ENCODE assay signal across 19 cellular contexts in the genomic region with DNA sequence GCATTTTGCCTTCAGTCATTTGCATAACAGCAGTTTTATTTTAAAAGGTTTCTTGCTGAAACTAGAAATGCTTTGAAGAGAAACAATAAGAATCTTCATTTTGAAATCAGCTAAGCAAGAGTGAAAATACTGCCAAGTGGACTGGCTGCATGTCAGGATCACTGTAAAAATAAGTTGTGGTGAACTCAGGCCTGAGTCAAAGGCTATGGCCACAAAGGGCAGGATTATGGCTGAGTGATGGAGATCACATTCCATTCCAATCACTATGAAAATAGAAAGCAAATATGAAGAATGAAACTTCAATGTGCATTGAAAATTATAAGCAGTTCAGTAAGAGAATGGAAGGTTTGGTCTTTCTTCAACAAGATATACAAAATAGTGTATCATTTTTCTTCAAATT.
A peak's percentile ranks its signal among the peaks of the same experiment; 100 is the strongest.
DNase-seq lines count a peak whose midpoint lies in the region; ATAC-seq and TF ChIP-seq lines count a peak whose summit lies in the region.
"Had no signal": no experiment of that assay in that cellular context is flagged by ENCODE, and none has a peak within 500 bp of the region (broad histone marks: within the 10 kb centered on the region; RNA-seq: fewer than 3 reads in every experiment).

No MANE protein-coding gene starts in this region.

- H3K23ac ChIP-seq in IMR-90 (ENCODE audit: low read depth, low read length), result no peak overlapping the region
- no peak overlapping the region for H3K23ac ChIP-seq in mesenchymal stem cell (ENCODE audit: low read length in 2 of 2)

- H2BK20ac ChIP-seq in IMR-90 (ENCODE audit: low read depth, low read length), result peak overlapping the region; percentile 19

- peak overlapping the region; percentile 7; the same call in 1 of the 2 replicates for H3K27ac ChIP-seq in IMR-90 (ENCODE audit: insufficient read depth, low read length)
- H3K27ac ChIP-seq in mesenchymal stem cell (ENCODE audit: low read length, poor library complexity, severe bottlenecking), result peak overlapping the region; percentile 38
- no peak overlapping the region for H3K27ac ChIP-seq in suprapubic skin

- H2BK12ac ChIP-seq in mesenchymal stem cell (ENCODE audit: low read length in 2 of 2), result no peak overlapping the region

- no peaks in the 10 kb centered on the region for H3K27me3 ChIP-seq in IMR-90 (ENCODE audit: control insufficient read depth, insufficient read depth, low read length)
- no peaks in the 10 kb centered on the region for H3K27me3 ChIP-seq in mesenchymal stem cell (ENCODE audit: control insufficient read depth in 1 of 2, insufficient read depth in 1 of 2, low read length in 2 of 2)
- H3K27me3 ChIP-seq in suprapubic skin, result no peaks in the 10 kb centered on the region

- no peak overlapping the region for H3K27ac Mint-ChIP-seq in activated CD4-positive, alpha-beta T cell treated with anti-CD3 and anti-CD28 coated beads, Interleukin-2, amount 10 ng/mL, durations not matched to agents 24 days and 14 days
- H3K27ac Mint-ChIP-seq: endodermal cell, H9, WTC11 had no signal

- H3K4me2 ChIP-seq in IMR-90 (ENCODE audit: low read depth, low read length), result no peak overlapping the region
- H3K4me2 ChIP-seq in mesenchymal stem cell (ENCODE audit: low read length, poor library complexity, severe bottlenecking), result no peak overlapping the region

- ATAC-seq in IMR-90 (ENCODE audit: low read depth), result peak; percentile 75
- ATAC-seq in GM21528 (IDR thresholded peaks at IDR 0.05; ENCODE audit: low FRiP score, unreplicated experiment), result no peak
- ATAC-seq: WTC11 had no signal

- POLR2A ChIA-PET in IMR-90 (lab: Charles Lee; ENCODE audit: unreplicated experiment), result no interaction called here

- no peak overlapping the region for H3K56ac ChIP-seq in IMR-90 (ENCODE audit: extremely low read depth, insufficient read depth, low read length)

- H4K91ac ChIP-seq in IMR-90 (ENCODE audit: insufficient read depth, low read depth, low read length), result no peak overlapping the region
- H4K91ac ChIP-seq in mesenchymal stem cell (ENCODE audit: low read length), result no peak overlapping the region

- BruUV-seq in IMR-90 (replicated peaks; lab: Mats Ljungman, UMichigan), result no TSS peak

- H3K9me3 Mint-ChIP-seq in activated CD4-positive, alpha-beta T cell treated with anti-CD3 and anti-CD28 coated beads, Interleukin-2, amount 10 ng/mL, durations not matched to agents 24 days and 14 days, result no peaks in the 10 kb centered on the region
- H3K9me3 Mint-ChIP-seq: H9 had no signal

- CTCF ChIA-PET in IMR-90 (lab: Yijun Ruan, JAX), result no interaction called here

- TF ChIP-seq RAD21 in IMR-90 (IDR thresholded peaks at IDR 0.05; ENCODE audit: low read length), result no peak

- H3K27me3 Mint-ChIP-seq in activated CD4-positive, alpha-beta T cell treated with anti-CD3 and anti-CD28 coated beads, Interleukin-2, amount 10 ng/mL, durations not matched to agents 24 days and 14 days, result no peaks in the 10 kb centered on the region

- dilution Hi-C loops in IMR-90 (cut with HindIII; ENCODE audit: low sequenced_read_pairs, unreplicated experiment), result no loop called here

- H2AFZ ChIP-seq in IMR-90 (replicated peaks; ENCODE audit: low read length, poor library complexity) (no peak overlapping the region), mesenchymal stem cell (ENCODE audit: low read depth, low read length) (no peak overlapping the region)

- H3K36me3 Mint-ChIP-seq in activated CD4-positive, alpha-beta T cell treated with anti-CD3 and anti-CD28 coated beads, Interleukin-2, amount 10 ng/mL, durations not matched to agents 24 days and 14 days (ENCODE audit: low read depth), result no peaks in the 10 kb centered on the region
- H3K36me3 Mint-ChIP-seq: WTC11 had no signal

- H3K4me1 Mint-ChIP-seq in activated CD4-positive, alpha-beta T cell treated with anti-CD3 and anti-CD28 coated beads, Interleukin-2, amount 10 ng/mL, durations not matched to agents 24 days and 14 days, result no peaks in the 10 kb centered on the region

- DNase-seq in AG08395 (ENCODE audit: low spot score) (peak; percentile 56), IMR-90 (peak; percentile 82), cardiac fibroblast (ENCODE audit: low read depth in 2 of 2) (peak; percentile 83 to 88), mesenchymal stem cell (no peak), NCI-H2107 treated with DMSO at 0.1 percent for 48 hours (lab: John Stamatoyannopoulos, UW; ENCODE audit: unreplicated experiment) (no peak), suprapubic skin (ENCODE audit: low spot score in 2 of 2) (no peak)
- no peak for DNase-seq in activated CD4-positive, alpha-beta T cell treated with anti-CD3 and anti-CD28 coated beads, Interleukin-2, amount 10 ng/mL, durations not matched to agents 24 days and 14 days
- DNase-seq: AML-193; amygdala; DMS53; endodermal cell; H9; NCI-H1048; NCI-H510A; occipital lobe; SIG-M5; stimulated activated CD8-positive, alpha-beta memory T cell treated with anti-CD3 and anti-CD28 coated beads, Interleukin-4, amount 100 ng/mL, for 48 hours had no signal

- TF ChIP-seq CTCF in IMR-90 (conservative IDR thresholded peaks at IDR 0.05; ENCODE audit: low read depth, low read length) (no peak), cardiac fibroblast (IDR thresholded peaks at IDR 0.05; ENCODE audit: low read depth, low read length) (no peak), suprapubic skin (IDR thresholded peaks at IDR 0.05) (no peak)

- H4K8ac ChIP-seq in IMR-90 (ENCODE audit: low read depth in 2 of 2, low read length in 2 of 2) (no peak overlapping the region; a peak in 1 of 4 replicates), mesenchymal stem cell (ENCODE audit: low read length) (no peak overlapping the region)

- H3K79me1 ChIP-seq in IMR-90 (ENCODE audit: low read depth in 1 of 2, low read length in 2 of 2) (no peaks in the 10 kb centered on the region), mesenchymal stem cell (replicated peaks; ENCODE audit: low read length, poor library complexity, severe bottlenecking) (no peaks in the 10 kb centered on the region)

- H2AK5ac ChIP-seq in IMR-90 (ENCODE audit: low read depth, low read length), result no peak overlapping the region
- H2AK5ac ChIP-seq in mesenchymal stem cell (ENCODE audit: low read length, severe bottlenecking), result no peak overlapping the region

- TF ChIP-seq EP300 in suprapubic skin (IDR thresholded peaks at IDR 0.05), result no peak

- no peak overlapping the region for H2AK9ac ChIP-seq in IMR-90 (replicated peaks; ENCODE audit: low read depth, low read length, poor library complexity)

- no peak overlapping the region for H3K14ac ChIP-seq in IMR-90 (replicated peaks; ENCODE audit: low read depth, low read length)
- H3K14ac ChIP-seq in mesenchymal stem cell (ENCODE audit: low read length in 2 of 2), result no peak overlapping the region

- no peaks in the 10 kb centered on the region for H4K20me1 ChIP-seq in IMR-90 (ENCODE audit: insufficient read depth, low read length)

- no peak overlapping the region for H3K9ac ChIP-seq in IMR-90 (ENCODE audit: low read depth, low read length)
- H3K9ac ChIP-seq in mesenchymal stem cell (ENCODE audit: low read length), result peak overlapping the region; percentile 83

- H3K9me1 ChIP-seq in IMR-90 (ENCODE audit: insufficient read depth, low read length), result peaks cover 3% of the 10 kb centered on the region; the same call in 1 of the 2 replicates

- H3K9me3 ChIP-seq in IMR-90 (ENCODE audit: control insufficient read depth, insufficient read depth, low read length), result no peaks in the 10 kb centered on the region
- H3K9me3 ChIP-seq in mesenchymal stem cell (ENCODE audit: control insufficient read depth, low read length), result no peaks in the 10 kb centered on the region
- H3K9me3 ChIP-seq in suprapubic skin, result no peaks in the 10 kb centered on the region

- H2BK15ac ChIP-seq in IMR-90 (ENCODE audit: low read depth, low read length), result no peak overlapping the region
- H2BK15ac ChIP-seq in mesenchymal stem cell (ENCODE audit: low read depth, poor library complexity, severe bottlenecking), result no peak overlapping the region

- no peak overlapping the region for H4K5ac ChIP-seq in IMR-90 (ENCODE audit: low read depth, low read length)

- no peak for TF ChIP-seq POLR2A in IMR-90 (IDR thresholded peaks at IDR 0.05; ENCODE audit: low read depth, low read length)
- TF ChIP-seq POLR2A in suprapubic skin (IDR thresholded peaks at IDR 0.05), result no peak

- H2BK5ac ChIP-seq in IMR-90 (ENCODE audit: low read depth, low read length, poor library complexity, severe bottlenecking) (peak overlapping the region; percentile 53), mesenchymal stem cell (ENCODE audit: low read depth, low read length, poor library complexity, severe bottlenecking) (no peak overlapping the region)

- H3K4me3 Mint-ChIP-seq in activated CD4-positive, alpha-beta T cell treated with anti-CD3 and anti-CD28 coated beads, Interleukin-2, amount 10 ng/mL, durations not matched to agents 24 days and 14 days, result no peak overlapping the region
- H3K4me3 Mint-ChIP-seq: endodermal cell, H9, WTC11 had no signal

- H3K36me3 ChIP-seq in IMR-90 (ENCODE audit: control insufficient read depth, insufficient read depth, low read length) (no peaks in the 10 kb centered on the region), mesenchymal stem cell (ENCODE audit: control insufficient read depth in 1 of 2, insufficient read depth in 2 of 2, low read depth in 1 of 2, low read length in 2 of 2) (peaks cover 0 to 4% of the 10 kb centered on the region in 2 experiments), suprapubic skin (no peaks in the 10 kb centered on the region)

- no peak overlapping the region for H3K18ac ChIP-seq in IMR-90 (ENCODE audit: low read depth, low read length)
- H3K18ac ChIP-seq in mesenchymal stem cell (ENCODE audit: low read depth in 1 of 2, low read length in 2 of 2), result no peak overlapping the region

- in situ Hi-C loops in IMR-90 (cut with MboI; ENCODE audit: low sequenced_read_pairs), result no loop called here

- intact Hi-C loops in IMR-90 (cut with micrococcal nuclease), result no loop called here
- intact Hi-C loops in activated CD4-positive, alpha-beta T cell treated with anti-CD3 and anti-CD28 coated beads, Interleukin-2, amount 10 ng/mL, durations not matched to agents 24 days and 14 days (cut with micrococcal nuclease), result no loop called here

- H3K4ac ChIP-seq in IMR-90 (ENCODE audit: low read depth, low read length) (peak overlapping the region; percentile 2; the same call in 1 of the 2 replicates), mesenchymal stem cell (ENCODE audit: low read depth in 1 of 2, low read length in 2 of 2) (no peak overlapping the region)

- H3K4me1 ChIP-seq in IMR-90 (ENCODE audit: control insufficient read depth, insufficient read depth, low read length), result peaks cover 10% of the 10 kb centered on the region
- peaks cover 1% of the 10 kb centered on the region for H3K4me1 ChIP-seq in mesenchymal stem cell (ENCODE audit: control insufficient read depth, insufficient read depth, low read depth, low read length)
- peaks cover 5% of the 10 kb centered on the region for H3K4me1 ChIP-seq in suprapubic skin

- H3K4me3 ChIP-seq in IMR-90 (ENCODE audit: insufficient read depth, low read depth, low read length) (no peak overlapping the region), cardiac fibroblast (replicated peaks in 1 of 2; ENCODE audit: low read depth in 2 of 2, low read length in 2 of 2) (no peak overlapping the region), mesenchymal stem cell (ENCODE audit: insufficient read depth in 1 of 2, low read depth in 1 of 2, low read length in 2 of 2) (peak overlapping the region in 1 of 2 experiments; percentile 71), suprapubic skin (no peak overlapping the region)

- H2BK120ac ChIP-seq in IMR-90 (ENCODE audit: low read depth, low read length) (peak overlapping the region; percentile 36), mesenchymal stem cell (ENCODE audit: low read depth, low read length) (no peak overlapping the region)

Comparison
In these comparisons a context has a peak if more than half of its experiments do, and no peak if none do; other contexts are left out.
1. DNase-seq: peak in AG08395 (single experiment), IMR-90 (single experiment) and cardiac fibroblast (2 of 2); none in mesenchymal stem cell (single experiment), activated CD4-positive, alpha-beta T cell treated with anti-CD3 and anti-CD28 coated beads, Interleukin-2, amount 10 ng/mL, durations not matched to agents 24 days and 14 days (single experiment), NCI-H2107 treated with DMSO at 0.1 percent for 48 hours (single experiment) and suprapubic skin (0 of 2).